ENCODE assay signal across 10 cellular contexts in genomic region chr2:37616674-37616999, GRCh38. TPM values are rescaled to one million over a fixed set of nuclear protein-coding genes. Genes with fewer than 3 reads are reported as not detected.
A peak's percentile ranks its signal among the peaks of the same experiment; 100 is the strongest.
DNase-seq lines count a peak whose midpoint lies in the region; ATAC-seq and TF ChIP-seq lines count a peak whose summit lies in the region.
"Had no signal": no experiment of that assay in that cellular context is flagged by ENCODE, and none has a peak within 500 bp of the region (broad histone marks: within the 10 kb centered on the region; RNA-seq: fewer than 3 reads in every experiment).

No MANE protein-coding gene starts in this region.

- H3K9me3 ChIP-seq in effector memory CD4-positive, alpha-beta T cell (ENCODE audit: control insufficient read depth, low read length): no peaks in the 10 kb centered on the region

- no peak overlapping the region for H3K4me3 ChIP-seq in HL-60 (replicated peaks; ENCODE audit: insufficient read depth, low read length)
- H3K4me3 ChIP-seq in effector memory CD4-positive, alpha-beta T cell (ENCODE audit: insufficient read depth, low read depth, low read length, poor library complexity, severe bottlenecking): no peak overlapping the region

- H3K9me3 Mint-ChIP-seq in activated CD4-positive, alpha-beta T cell treated with anti-CD3 and anti-CD28 coated beads, Interleukin-2, amount 10 ng/mL, durations not matched to agents 7 days and 5 days: peaks cover 15% of the 10 kb centered on the region
- no peaks in the 10 kb centered on the region for H3K9me3 Mint-ChIP-seq in stimulated activated naive CD8-positive, alpha-beta T cell treated with anti-CD3 and anti-CD28 coated beads, Interleukin-15, amount 100 ng/mL, for 72 hours
- H3K9me3 Mint-ChIP-seq: WTC11 had no signal

- H3K36me3 Mint-ChIP-seq in activated CD4-positive, alpha-beta T cell treated with anti-CD3 and anti-CD28 coated beads, Interleukin-2, amount 10 ng/mL, durations not matched to agents 7 days and 5 days (ENCODE audit: low read depth): peaks cover 12% of the 10 kb centered on the region
- H3K36me3 Mint-ChIP-seq: WTC11 had no signal

- H3K4me1 Mint-ChIP-seq in activated CD4-positive, alpha-beta T cell treated with anti-CD3 and anti-CD28 coated beads, Interleukin-2, amount 10 ng/mL, durations not matched to agents 7 days and 5 days: peaks cover 38% of the 10 kb centered on the region
- H3K4me1 Mint-ChIP-seq in stimulated activated naive CD8-positive, alpha-beta T cell treated with anti-CD3 and anti-CD28 coated beads, Interleukin-15, amount 100 ng/mL, for 72 hours: peaks cover 50% of the 10 kb centered on the region
- H3K4me1 Mint-ChIP-seq: WTC11 had no signal

- H3K4me3 Mint-ChIP-seq in activated CD4-positive, alpha-beta T cell treated with anti-CD3 and anti-CD28 coated beads, Interleukin-2, amount 10 ng/mL, durations not matched to agents 7 days and 5 days: no peak overlapping the region
- H3K4me3 Mint-ChIP-seq in stimulated activated naive CD8-positive, alpha-beta T cell treated with anti-CD3 and anti-CD28 coated beads, Interleukin-15, amount 100 ng/mL, for 72 hours: no peak overlapping the region
- H3K4me3 Mint-ChIP-seq: WTC11 had no signal

- no peak for TF ChIP-seq CTCF in HL-60 (IDR thresholded peaks at IDR 0.05; ENCODE audit: insufficient read depth, low read length)

- H3K27me3 ChIP-seq in HL-60 (ENCODE audit: insufficient read depth, poor library complexity, severe bottlenecking): no peaks in the 10 kb centered on the region
- H3K27me3 ChIP-seq in effector memory CD4-positive, alpha-beta T cell (replicated peaks; ENCODE audit: control insufficient read depth, insufficient read depth, low read length, poor library complexity, severe bottlenecking): no peaks in the 10 kb centered on the region

- H3K27me3 Mint-ChIP-seq in activated CD4-positive, alpha-beta T cell treated with anti-CD3 and anti-CD28 coated beads, Interleukin-2, amount 10 ng/mL, durations not matched to agents 7 days and 5 days: no peaks in the 10 kb centered on the region
- H3K27me3 Mint-ChIP-seq in stimulated activated naive CD8-positive, alpha-beta T cell treated with anti-CD3 and anti-CD28 coated beads, Interleukin-15, amount 100 ng/mL, for 72 hours: no peaks in the 10 kb centered on the region

- POLR2A ChIA-PET in activated CD4-positive, alpha-beta T cell treated with anti-CD3 and anti-CD28 coated beads, Interleukin-2, amount 10 ng/mL, durations not matched to agents 7 days and 5 days (lab: Charles Lee): no interaction called here

- H3K36me3 ChIP-seq in effector memory CD4-positive, alpha-beta T cell (ENCODE audit: control insufficient read depth, insufficient read depth, low read length): no peaks in the 10 kb centered on the region

- peak overlapping the region; percentile 68 for H3K27ac ChIP-seq in HL-60 (replicated peaks)
- H3K27ac ChIP-seq in effector memory CD4-positive, alpha-beta T cell (ENCODE audit: insufficient read depth, low read length, poor library complexity, severe bottlenecking): peak overlapping the region; percentile 63

- DNase-seq in activated CD4-positive, alpha-beta T cell treated with anti-CD3 and anti-CD28 coated beads, Interleukin-2, amount 10 ng/mL, durations not matched to agents 7 days and 5 days: no peak
- no peak for DNase-seq in activated CD4-positive, alpha-beta T cell treated with anti-CD3 and anti-CD28 coated beads, Interleukin-2, amount 50 U/mL, for 4 hours
- no peak for DNase-seq in HL-60 (ENCODE audit: low read depth in 1 of 2, low spot score in 1 of 2)
- DNase-seq in effector memory CD4-positive, alpha-beta T cell: no peak
- no peak for DNase-seq in stimulated activated naive CD8-positive, alpha-beta T cell treated with anti-CD3 and anti-CD28 coated beads, Interleukin-15, amount 100 ng/mL, for 72 hours
- no peak for DNase-seq in DMS114 treated with DMSO at 0.1 percent for 48 hours (lab: John Stamatoyannopoulos, UW; ENCODE audit: unreplicated experiment)
- no peak for DNase-seq in C1 segment of cervical spinal cord (lab: John Stamatoyannopoulos, UW)
- DNase-seq in AG08395 (ENCODE audit: low spot score): no peak
- DNase-seq: NCI-H2171 treated with DMSO at 0.1 percent for 48 hours had no signal

- peaks cover 25% of the 10 kb centered on the region for H3K4me1 ChIP-seq in effector memory CD4-positive, alpha-beta T cell (ENCODE audit: control insufficient read depth, insufficient read depth, low read length, poor library complexity, severe bottlenecking)

- peak; percentile 48 for ATAC-seq in stimulated activated naive CD8-positive, alpha-beta T cell treated with anti-CD3 and anti-CD28 coated beads, Interleukin-15, amount 100 ng/mL, for 72 hours
- ATAC-seq: WTC11 had no signal

- peak overlapping the region; percentile 94 for H3K27ac Mint-ChIP-seq in activated CD4-positive, alpha-beta T cell treated with anti-CD3 and anti-CD28 coated beads, Interleukin-2, amount 10 ng/mL, durations not matched to agents 7 days and 5 days
- peak overlapping the region in 1 of 2 donors; percentile 97 for H3K27ac Mint-ChIP-seq in stimulated activated naive CD8-positive, alpha-beta T cell treated with anti-CD3 and anti-CD28 coated beads, Interleukin-15, amount 100 ng/mL, for 72 hours
- H3K27ac Mint-ChIP-seq: WTC11 had no signal

- CTCF ChIA-PET in activated CD4-positive, alpha-beta T cell treated with anti-CD3 and anti-CD28 coated beads, Interleukin-2, amount 10 ng/mL, durations not matched to agents 7 days and 5 days (lab: Charles Lee): no interaction called here

RNA-seq across cellular contexts. Expression of gene CDC42EP3, which starts 54.8 kb away (rescaled TPM):
- total RNA-seq in activated CD4-positive, alpha-beta T cell treated with anti-CD3 and anti-CD28 coated beads, Interleukin-2, amount 10 ng/mL, durations not matched to agents 7 days and 5 days: 10 to 100 TPM; 28.2 to 39.8 TPM
